In genomic region chr21:29499734-29500343, GRCh38 we compare ENCODE assay signal across 8 cellular contexts.
DNase-seq lines count a peak whose midpoint lies in the region; ATAC-seq and TF ChIP-seq lines count a peak whose summit lies in the region.

No MANE protein-coding gene starts in this region.

- ATAC-seq in stimulated activated memory B cell treated with anti-CD40 and anti-IgM and Interleukin-4, amounts not matched to agents 10 μg/mL and 1 μg/mL and 100 μg/mL, for 72 hours: no peak
- ATAC-seq in GM19452 (IDR thresholded peaks at IDR 0.05; ENCODE audit: unreplicated experiment) (no peak), GM21723 (IDR thresholded peaks at IDR 0.05; ENCODE audit: unreplicated experiment) (no peak)

- no peak overlapping the region for H3K27ac Mint-ChIP-seq in endodermal cell
- H3K27ac Mint-ChIP-seq in stimulated activated memory B cell treated with anti-CD40 and anti-IgM and Interleukin-4, amounts not matched to agents 10 μg/mL and 1 μg/mL and 100 μg/mL, for 72 hours: no peak overlapping the region

- WGBS in endodermal cell (ENCODE audit: insufficient coverage in 1 of 2, insufficient read length in 1 of 2), 2 experiments: 76 to 90% methylated on average over 6 to 10 of the region's 10 CpGs

- peaks cover 4% of the 10 kb centered on the region for H3K9me3 ChIP-seq in endodermal cell (ENCODE audit: control insufficient read depth, low read length)

- no peaks in the 10 kb centered on the region for H3K4me1 Mint-ChIP-seq in endodermal cell
- no peaks in the 10 kb centered on the region for H3K4me1 Mint-ChIP-seq in stimulated activated memory B cell treated with anti-CD40 and anti-IgM and Interleukin-4, amounts not matched to agents 10 μg/mL and 1 μg/mL and 100 μg/mL, for 72 hours

- H3K4me3 ChIP-seq in AG09309 (ENCODE audit: control insufficient read depth, low read depth, low read length): no peak overlapping the region
- no peak overlapping the region for H3K4me3 ChIP-seq in endodermal cell (ENCODE audit: low read length)
- no peak overlapping the region for H3K4me3 ChIP-seq in retinal pigment epithelial cell (ENCODE audit: low read length)

- H3K9ac ChIP-seq in endodermal cell (ENCODE audit: extremely low read depth, low read length, poor library complexity, severe bottlenecking): no peak overlapping the region

- TF ChIP-seq CTCF in AG09309 (IDR thresholded peaks at IDR 0.05; ENCODE audit: control insufficient read depth, insufficient read depth, low read depth, low read length, missing control alignments): peak; percentile 51
- TF ChIP-seq CTCF in GM12873 (IDR thresholded peaks at IDR 0.05; ENCODE audit: insufficient read depth, low read depth, low read length, missing control alignments): peak; percentile 60
- TF ChIP-seq CTCF in endodermal cell (conservative IDR thresholded peaks at IDR 0.05): peak; percentile 86
- TF ChIP-seq CTCF in retinal pigment epithelial cell (conservative IDR thresholded peaks at IDR 0.05; ENCODE audit: low read depth, low read length): peak; percentile 59

- H3K4me3 Mint-ChIP-seq in endodermal cell: no peak overlapping the region
- H3K4me3 Mint-ChIP-seq in stimulated activated memory B cell treated with anti-CD40 and anti-IgM and Interleukin-4, amounts not matched to agents 10 μg/mL and 1 μg/mL and 100 μg/mL, for 72 hours: no peak overlapping the region

- peaks cover 24% of the 10 kb centered on the region for H3K36me3 Mint-ChIP-seq in endodermal cell (ENCODE audit: low read depth)
- peaks cover 43% of the 10 kb centered on the region for H3K36me3 Mint-ChIP-seq in stimulated activated memory B cell treated with anti-CD40 and anti-IgM and Interleukin-4, amounts not matched to agents 10 μg/mL and 1 μg/mL and 100 μg/mL, for 72 hours

- no peaks in the 10 kb centered on the region for H3K27me3 Mint-ChIP-seq in endodermal cell (ENCODE audit: insufficient read depth)
- no peaks in the 10 kb centered on the region for H3K27me3 Mint-ChIP-seq in stimulated activated memory B cell treated with anti-CD40 and anti-IgM and Interleukin-4, amounts not matched to agents 10 μg/mL and 1 μg/mL and 100 μg/mL, for 72 hours

- no peaks in the 10 kb centered on the region for H3K36me3 ChIP-seq in endodermal cell (ENCODE audit: control insufficient read depth, insufficient read depth, low read length)

- peaks cover 20% of the 10 kb centered on the region for H3K9me3 Mint-ChIP-seq in endodermal cell
- H3K9me3 Mint-ChIP-seq in stimulated activated memory B cell treated with anti-CD40 and anti-IgM and Interleukin-4, amounts not matched to agents 10 μg/mL and 1 μg/mL and 100 μg/mL, for 72 hours: peaks cover 7% of the 10 kb centered on the region

- DNase-seq in AG09309 (ENCODE audit: low read depth) (no peak), NCI-H748 treated with DMSO at 0.1 percent for 48 hours (lab: John Stamatoyannopoulos, UW) (peak; percentile 23), endodermal cell (peak; percentile 88), retinal pigment epithelial cell (ENCODE audit: low read depth) (no peak)

- H3K4me1 ChIP-seq in endodermal cell (ENCODE audit: control insufficient read depth, insufficient read depth, low read length): no peaks in the 10 kb centered on the region

- H3K27ac ChIP-seq in endodermal cell (ENCODE audit: low read depth, low read length): no peak overlapping the region

- no peaks in the 10 kb centered on the region for H3K27me3 ChIP-seq in endodermal cell (ENCODE audit: control insufficient read depth, insufficient read depth, low read length, poor library complexity, severe bottlenecking)

Comparison
In these comparisons a context has a peak if more than half of its experiments do, and no peak if none do; other contexts are left out.
1. DNase-seq: peak in NCI-H748 treated with DMSO at 0.1 percent for 48 hours (single experiment) and endodermal cell (single experiment); none in AG09309 (single experiment) and retinal pigment epithelial cell (single experiment).
2. Peak in every context shown above with its lines, with median percentiles within 50 percentile points of each other: CTCF ChIP-seq.